Comparison of ENCODE assay signal across 9 cellular contexts in genomic region chr2:29314816-29315571, GRCh38.
DNase-seq lines count a peak whose midpoint lies in the region; ATAC-seq and FAIRE-seq lines count a peak whose summit lies in the region.
"Had no signal": no experiment of that assay in that cellular context is flagged by ENCODE, and none has a peak within 500 bp of the region (broad histone marks: within the 10 kb centered on the region; RNA-seq: fewer than 3 reads in every experiment).

No MANE protein-coding gene starts in this region.

- peak; percentile 54 for DNase-seq in ELF-1 (ENCODE audit: low read depth, low spot score)
- peak; percentile 62 for DNase-seq in KG1 (lab: John Stamatoyannopoulos, UW)
- DNase-seq in activated CD4-positive, alpha-beta T cell treated with anti-CD3 and anti-CD28 coated beads, Interleukin-2, amount 50 U/mL, for 24 hours (ENCODE audit: low read depth in 1 of 2, low spot score in 1 of 2): peak; percentile 13 to 42
- DNase-seq in stimulated activated CD4-positive, alpha-beta T cell treated with anti-CD3 and anti-CD28 coated beads, Interleukin-12 subunit alpha, Interleukin-12 subunit beta, amount 100 ng/mL, for 4 hours: peak; percentile 24
- no peak for DNase-seq in RCC 7860 (ENCODE audit: low spot score)
- no peak for DNase-seq in NCI-H524 (lab: John Stamatoyannopoulos, UW)
- DNase-seq: right lobe of liver had no signal

- ATAC-seq in GM21447 (IDR thresholded peaks at IDR 0.05; ENCODE audit: unreplicated experiment) (peak; percentile 74), esophagus mucosa (peak; percentile 65)

- no peak for FAIRE-seq in RCC 7860 (lab: Jason Lieb, UNC)

Comparison
In these comparisons a context has a peak if more than half of its experiments do, and no peak if none do; other contexts are left out.
1. DNase-seq: peak in ELF-1 (single experiment), KG1 (single experiment), activated CD4-positive, alpha-beta T cell treated with anti-CD3 and anti-CD28 coated beads, Interleukin-2, amount 50 U/mL, for 24 hours (2 of 2) and stimulated activated CD4-positive, alpha-beta T cell treated with anti-CD3 and anti-CD28 coated beads, Interleukin-12 subunit alpha, Interleukin-12 subunit beta, amount 100 ng/mL, for 4 hours (single experiment); none in RCC 7860 (single experiment) and NCI-H524 (0 of 2).